ENCODE assay signal across 26 cellular contexts in the genomic region with DNA sequence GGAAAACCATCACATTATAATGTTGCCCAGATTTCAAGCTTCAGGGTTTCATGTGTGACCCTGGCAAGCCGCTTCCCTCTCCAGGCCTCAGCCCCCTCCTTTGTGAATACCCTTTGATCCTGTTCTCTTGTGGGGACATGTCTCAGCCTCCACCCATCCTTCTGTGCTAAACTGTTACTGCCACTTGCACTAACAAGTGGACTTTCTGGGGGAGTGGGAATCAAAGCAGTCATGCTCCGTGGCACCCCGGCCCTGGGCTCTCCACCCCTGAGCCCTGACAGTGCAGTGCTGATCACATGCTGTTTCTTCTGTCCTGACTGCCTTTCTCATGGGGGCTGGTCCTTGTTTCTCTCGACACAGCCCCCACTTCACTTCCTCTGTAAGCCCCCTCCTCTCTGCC. TPM values are rescaled to one million over a fixed set of nuclear protein-coding genes. Genes with fewer than 3 reads are reported as not detected.
DNase-seq lines count a peak whose midpoint lies in the region; ATAC-seq and TF ChIP-seq lines count a peak whose summit lies in the region.
"Had no signal": no experiment of that assay in that cellular context is flagged by ENCODE, and none has a peak within 500 bp of the region (broad histone marks: within the 10 kb centered on the region; RNA-seq: fewer than 3 reads in every experiment).

No MANE protein-coding gene starts in this region.

- H2BK5ac ChIP-seq in neuronal stem cell (ENCODE audit: low read length), result no peak overlapping the region

- no peak overlapping the region for H3K27ac ChIP-seq in SK-N-SH (ENCODE audit: low read depth in 2 of 2, low read length in 1 of 2)
- no peak overlapping the region for H3K27ac ChIP-seq in neuronal stem cell (replicated peaks; ENCODE audit: low read length)
- H3K27ac ChIP-seq in right cardiac atrium (ENCODE audit: low read length), result no peak overlapping the region
- H3K27ac ChIP-seq: 22Rv1, GM23248, KMS-11, PC-9, SJCRH30 had no signal

- TF ChIP-seq CTCF in SK-N-SH (IDR thresholded peaks at IDR 0.05), result no peak

- H3K9me2 ChIP-seq in SK-N-SH, result no peaks in the 10 kb centered on the region

- H3K79me1 ChIP-seq in neuronal stem cell (ENCODE audit: low read depth, low read length), result peaks cover 2% of the 10 kb centered on the region

- POLR2A ChIA-PET in SK-N-SH (lab: Yijun Ruan, JAX), result no interaction called here

- ATAC-seq in SK-N-SH treated with all-trans-retinoic acid at 6 μM for 48 hours (no peak), right cardiac atrium (no peak)
- ATAC-seq: Right ventricle myocardium inferior had no signal

- H3K79me2 ChIP-seq in SK-N-SH (ENCODE audit: insufficient read depth), result no peaks in the 10 kb centered on the region

- 76% methylated on average over 4 of the region's 4 CpGs for WGBS in SK-N-SH (ENCODE audit: low lambda C conversion rate)
- no CpG with 5 or more reads among the region's 4 CpGs for WGBS in neuronal stem cell (ENCODE audit: extremely low coverage in 2 of 2, insufficient read length in 2 of 2, insufficient replicate concordance in 1 of 2), 2 donors
- 63% methylated on average over 4 of the region's 4 CpGs for WGBS in right cardiac atrium

- H2BK120ac ChIP-seq in neuronal stem cell (ENCODE audit: low read depth, low read length), result no peak overlapping the region

- H3K27me3 ChIP-seq in SK-N-SH (ENCODE audit: insufficient read depth) (peaks cover 17% of the 10 kb centered on the region; the same call in 1 of the 2 replicates), neuronal stem cell (ENCODE audit: control insufficient read depth in 3 of 3, insufficient read depth in 3 of 3, low read depth in 1 of 3, low read length in 3 of 3) (peaks cover 0 to 18% (median 0%) of the 10 kb centered on the region in 3 experiments), right cardiac atrium (ENCODE audit: control insufficient read depth, insufficient read depth) (no peaks in the 10 kb centered on the region)
- H3K27me3 ChIP-seq: BE2C had no signal

- H3K4me2 ChIP-seq in SK-N-SH, result no peak overlapping the region
- H3K4me2 ChIP-seq in neuronal stem cell (ENCODE audit: insufficient read depth, low read length, poor library complexity, severe bottlenecking), result no peak overlapping the region
- H3K4me2 ChIP-seq: KMS-11, PC-9 had no signal

- no peak for TF ChIP-seq RAD21 in SK-N-SH (IDR thresholded peaks at IDR 0.05; ENCODE audit: low read length)

- no peak overlapping the region for H2BK12ac ChIP-seq in neuronal stem cell (ENCODE audit: low read length)

- H3K9ac ChIP-seq in SK-N-SH (no peak overlapping the region), neuronal stem cell (ENCODE audit: low read depth, low read length, poor library complexity) (no peak overlapping the region)
- H3K9ac ChIP-seq: GM23248, KMS-11 had no signal

- no peak overlapping the region for H4K8ac ChIP-seq in neuronal stem cell (ENCODE audit: low read depth, low read length)

- no peaks in the 10 kb centered on the region for H3F3A ChIP-seq in SK-N-SH (replicated peaks; ENCODE audit: insufficient read depth)

- DNase-seq in SK-N-SH (peak; percentile 27), left kidney (ENCODE audit: low read depth, low spot score) (peak; percentile 63), neuronal stem cell (ENCODE audit: low spot score) (no peak), right cardiac atrium (no peak), AG20443 (ENCODE audit: low spot score) (no peak), nucleus accumbens (lab: John Stamatoyannopoulos, UW) (no peak)
- DNase-seq: BE2C; CD4-positive, CD25-positive, alpha-beta regulatory T cell; GM23248; H9; NCI-H1048; NCI-H1417; NCI-H1694; NCI-H2029 treated with DMSO at 0.1 percent for 48 hours; NCI-H446 treated with DMSO at 0.1 percent for 48 hours; NCI-H526; NCI-H82; NK-92 treated with Interleukin-12 subunit alpha and Interleukin-12 subunit beta, amount 100 ng/mL, for 24 hours; PC-9; SJCRH30 had no signal

- peak overlapping the region; percentile 32 for H2AK5ac ChIP-seq in neuronal stem cell (ENCODE audit: low read depth, low read length)

- CTCF ChIA-PET in SK-N-SH (lab: Yijun Ruan, JAX), result no interaction called here

- no peak overlapping the region for H2BK15ac ChIP-seq in neuronal stem cell (ENCODE audit: low read length)

- intact Hi-C loops in right cardiac atrium (cut with DNase I), result no loop called here

- no peak overlapping the region for H3K14ac ChIP-seq in neuronal stem cell (ENCODE audit: low read length)

- no peak overlapping the region for H4K91ac ChIP-seq in neuronal stem cell (ENCODE audit: low read depth, low read length, poor library complexity)

- H3K18ac ChIP-seq in neuronal stem cell (ENCODE audit: low read length), result peak overlapping the region; percentile 60

- no peaks in the 10 kb centered on the region for H4K20me1 ChIP-seq in SK-N-SH (ENCODE audit: insufficient read depth)

- H3K4ac ChIP-seq in neuronal stem cell (ENCODE audit: low read length), result no peak overlapping the region

- H3K36me3 ChIP-seq in SK-N-SH (replicated peaks in 1 of 2; ENCODE audit: control insufficient read depth in 1 of 2, insufficient read depth in 2 of 2, low read length in 1 of 2), result no peaks in the 10 kb centered on the region
- H3K36me3 ChIP-seq in neuronal stem cell (replicated peaks in 1 of 2; ENCODE audit: control insufficient read depth in 2 of 2, insufficient read depth in 2 of 2, low read length in 2 of 2), result no peaks in the 10 kb centered on the region
- H3K36me3 ChIP-seq: BE2C, SJCRH30 had no signal

- H3K23ac ChIP-seq in neuronal stem cell (ENCODE audit: low read depth, low read length, poor library complexity), result no peak overlapping the region

- H3K9me3 ChIP-seq in SK-N-SH, result no peaks in the 10 kb centered on the region
- H3K9me3 ChIP-seq in neuronal stem cell (replicated peaks in 1 of 2; ENCODE audit: control insufficient read depth in 2 of 2, insufficient read depth in 1 of 2, low read depth in 1 of 2, low read length in 2 of 2), result peaks cover 0 to 1% of the 10 kb centered on the region in 2 donors
- no peaks in the 10 kb centered on the region for H3K9me3 ChIP-seq in right cardiac atrium (ENCODE audit: control insufficient read depth, low read length)
- H3K9me3 ChIP-seq: BE2C, SJCRH30 had no signal

- no peak overlapping the region for H3K4me3 ChIP-seq in SK-N-SH (ENCODE audit: low read depth in 2 of 2, low read length in 1 of 2)
- H3K4me3 ChIP-seq in neuronal stem cell (ENCODE audit: low read length in 2 of 2), result no peak overlapping the region
- H3K4me3 ChIP-seq in right cardiac atrium (ENCODE audit: low read length), result no peak overlapping the region
- H3K4me3 ChIP-seq: GM23248, PC-9, SJCRH30 had no signal

- H2AFZ ChIP-seq in SK-N-SH (ENCODE audit: low read depth), result no peak overlapping the region
- peak overlapping the region; percentile 78 for H2AFZ ChIP-seq in neuronal stem cell (ENCODE audit: low read length)
- H2AFZ ChIP-seq: GM23248, PC-9 had no signal

- no peak for TF ChIP-seq EP300 in SK-N-SH (IDR thresholded peaks at IDR 0.05; ENCODE audit: borderline replicate concordance in 1 of 2, low read depth in 1 of 2, low read length in 1 of 2)

- H3K4me1 ChIP-seq in SK-N-SH (ENCODE audit: control insufficient read depth in 1 of 2, insufficient read depth in 2 of 2, low read depth in 1 of 2, low read length in 1 of 2) (peaks cover 0 to 36% of the 10 kb centered on the region in 2 experiments; a peak in 1 of 4 replicates), neuronal stem cell (ENCODE audit: control insufficient read depth in 2 of 2, insufficient read depth in 1 of 2, low read depth in 1 of 2, low read length in 2 of 2) (peaks cover 3 to 15% of the 10 kb centered on the region in 2 donors), right cardiac atrium (ENCODE audit: control insufficient read depth, insufficient read depth, low read length) (no peaks in the 10 kb centered on the region)
- H3K4me1 ChIP-seq: SJCRH30 had no signal

TF ChIP-seq in SK-N-SH, 30 proteins besides CTCF, POLR2A, EP300 and RAD21 (continues in another document):
- TF ChIP-seq RFX5 (IDR thresholded peaks at IDR 0.05; ENCODE audit: low read length) (no peak), JUND (IDR thresholded peaks at IDR 0.05) (no peak)
- TF ChIP-seq, protein P1, sequence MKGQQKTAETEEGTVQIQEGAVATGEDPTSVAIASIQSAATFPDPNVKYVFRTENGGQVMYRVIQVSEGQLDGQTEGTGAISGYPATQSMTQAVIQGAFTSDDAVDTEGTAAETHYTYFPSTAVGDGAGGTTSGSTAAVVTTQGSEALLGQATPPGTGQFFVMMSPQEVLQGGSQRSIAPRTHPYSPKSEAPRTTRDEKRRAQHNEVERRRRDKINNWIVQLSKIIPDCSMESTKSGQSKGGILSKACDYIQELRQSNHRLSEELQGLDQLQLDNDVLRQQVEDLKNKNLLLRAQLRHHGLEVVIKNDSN (IDR thresholded peaks at IDR 0.05; ENCODE audit: borderline replicate concordance, low read depth), result no peak

TF ChIP-seq in SK-N-SH treated with all-trans-retinoic acid at 6 μM for 48 hours, 23 proteins besides CTCF, POLR2A, EP300 and RAD21 (continues in another document):
- TF ChIP-seq TOX (CRISPR knock-in tag; IDR thresholded peaks at IDR 0.05; ENCODE audit: borderline replicate concordance) (no peak), ZNF8 (CRISPR knock-in tag; IDR thresholded peaks at IDR 0.05) (no peak), RARB (CRISPR knock-in tag; IDR thresholded peaks at IDR 0.05) (no peak), ARNTL (CRISPR knock-in tag; IDR thresholded peaks at IDR 0.05; ENCODE audit: borderline replicate concordance, low read depth) (no peak), GLIS3 (CRISPR knock-in tag; IDR thresholded peaks at IDR 0.05) (no peak), SNAI2 (CRISPR knock-in tag; IDR thresholded peaks at IDR 0.05) (no peak), TCF4 (CRISPR knock-in tag; IDR thresholded peaks at IDR 0.05; ENCODE audit: borderline replicate concordance) (no peak), ZFP30 (CRISPR knock-in tag; IDR thresholded peaks at IDR 0.05) (no peak)

RNA-seq across cellular contexts. Expression of a gene that starts 9.7 kb away (rescaled TPM):
- 54.6 and 63.5 TPM in 2 replicates for polyA plus RNA-seq in SK-N-SH (2012; rRNA removed)
- polyA plus RNA-seq in SK-N-SH (2012; cell fraction: cytosol; rRNA removed), result 35.9 and 50.8 TPM in 2 replicates
- polyA plus RNA-seq in SK-N-SH (2012; cell fraction: nucleus; rRNA removed), result 36.1 and 57.5 TPM in 2 replicates
- polyA plus RNA-seq in neuronal stem cell (2013, experiment 1 of 2), result 73.3 TPM
- 73.2 TPM for polyA plus RNA-seq in neuronal stem cell (2013, experiment 2 of 2)
- 10 to 100 TPM; 45.0 to 57.3 (median 50.4) TPM for total RNA-seq in right cardiac atrium
- polyA plus RNA-seq in right cardiac atrium, result 15.1 TPM

RNA-seq across cellular contexts. Expression of a gene that starts 17.4 kb away (rescaled TPM):
- polyA plus RNA-seq in SK-N-SH (2012; rRNA removed), result 0.15 and 0.18 TPM in 2 replicates
- 0.09 and 0.14 TPM in 2 replicates for polyA plus RNA-seq in SK-N-SH (2012; cell fraction: cytosol; rRNA removed)
- 0.21 and 0.39 TPM in 2 replicates for polyA plus RNA-seq in SK-N-SH (2012; cell fraction: nucleus; rRNA removed)
- 0.03 TPM for polyA plus RNA-seq in neuronal stem cell (2013, experiment 1 of 2)
- polyA plus RNA-seq in neuronal stem cell (2013, experiment 2 of 2), result not detected
- total RNA-seq in right cardiac atrium, result not detected
- polyA plus RNA-seq in right cardiac atrium, result not detected
- total RNA-seq: CD4-positive, CD25-positive, alpha-beta regulatory T cell; GM23248; PC-9; Right ventricle myocardium inferior; RPMI7951; SJCRH30 had no signal
- polyA plus RNA-seq: CD4-positive, CD25-positive, alpha-beta regulatory T cell; GM23248; IgD-negative memory B cell had no signal

Comparison
In these comparisons a context has a peak if more than half of its experiments do, and no peak if none do; other contexts are left out.
1. DNase-seq: peak in SK-N-SH (single experiment) and left kidney (single experiment); none in neuronal stem cell (single experiment), right cardiac atrium (0 of 3), AG20443 (single experiment) and nucleus accumbens (0 of 56).